8 cellular contexts compared by ENCODE assay signal in genomic region chr1:244450597-244451538, GRCh38. TPM values are rescaled to one million over a fixed set of nuclear protein-coding genes. Genes with fewer than 3 reads are reported as not detected.
DNase-seq lines count a peak whose midpoint lies in the region; ATAC-seq, FAIRE-seq and TF ChIP-seq lines count a peak whose summit lies in the region.

No MANE protein-coding gene starts in this region.

- H3K4me1 ChIP-seq in endothelial cell of umbilical vein (ENCODE audit: control insufficient read depth, extremely low read depth, insufficient read depth, low read length) (peaks cover 52% of the 10 kb centered on the region), mononuclear cell (ENCODE audit: insufficient read depth, low read length) (peaks cover 16% of the 10 kb centered on the region)

- TSS peak; percentile 60 for BruUV-seq in endothelial cell of umbilical vein (replicated peaks; lab: Mats Ljungman, UMichigan)

- H3K4me3 ChIP-seq in endothelial cell of umbilical vein (replicated peaks in 1 of 3; ENCODE audit: insufficient read depth in 1 of 3, low read depth in 1 of 3, low read length in 3 of 3) = peak overlapping the region; percentile 92 to 96 (median 94)
- peak overlapping the region; percentile 92 for H3K4me3 ChIP-seq in mononuclear cell (ENCODE audit: low read length)

- POLR2A ChIA-PET in endothelial cell of umbilical vein (lab: Charles Lee) = no interaction called here

- H3K27me3 ChIP-seq in endothelial cell of umbilical vein (ENCODE audit: control insufficient read depth in 2 of 2, insufficient read depth in 2 of 2, low read length in 2 of 2) (no peaks in the 10 kb centered on the region), mononuclear cell (ENCODE audit: insufficient read depth, low read length) (no peaks in the 10 kb centered on the region)

- dilution Hi-C loops in endothelial cell of umbilical vein (cut with MboI; ENCODE audit: extremely low pct_ligation_motif_present, low sequenced_read_pairs) = no loop called here

- H3K9me3 Mint-ChIP-seq in stimulated activated memory B cell treated with anti-CD40 and anti-IgM and Interleukin-4, amounts not matched to agents 10 μg/mL and 1 μg/mL and 100 μg/mL, for 72 hours = no peaks in the 10 kb centered on the region

- H3K79me2 ChIP-seq in endothelial cell of umbilical vein (ENCODE audit: control insufficient read depth, insufficient read depth, low read length) = peaks cover 58% of the 10 kb centered on the region

- CTCF ChIA-PET in endothelial cell of umbilical vein (lab: Charles Lee) = interaction anchor here (0.7 to 2.9 kb wide), 2 partner anchors 37 to 151 kb away, joined by 3 to 11 read pairs; no protein-coding TSS in a partner anchor

- H3K9me3 ChIP-seq in endothelial cell of umbilical vein (replicated peaks; ENCODE audit: control insufficient read depth, insufficient read depth, low read length) (no peaks in the 10 kb centered on the region), mononuclear cell (ENCODE audit: low read depth, low read length) (no peaks in the 10 kb centered on the region)

- H3K36me3 Mint-ChIP-seq in stimulated activated memory B cell treated with anti-CD40 and anti-IgM and Interleukin-4, amounts not matched to agents 10 μg/mL and 1 μg/mL and 100 μg/mL, for 72 hours = peaks cover 10% of the 10 kb centered on the region

- H3K27me3 Mint-ChIP-seq in stimulated activated memory B cell treated with anti-CD40 and anti-IgM and Interleukin-4, amounts not matched to agents 10 μg/mL and 1 μg/mL and 100 μg/mL, for 72 hours = no peaks in the 10 kb centered on the region

- H3K4me3 Mint-ChIP-seq in stimulated activated memory B cell treated with anti-CD40 and anti-IgM and Interleukin-4, amounts not matched to agents 10 μg/mL and 1 μg/mL and 100 μg/mL, for 72 hours = peak overlapping the region; percentile 77

- peak; percentile 44 for TF ChIP-seq POLR2A in endothelial cell of umbilical vein (IDR thresholded peaks at IDR 0.05; ENCODE audit: low read depth, low read length)

- H3K4me1 Mint-ChIP-seq in stimulated activated memory B cell treated with anti-CD40 and anti-IgM and Interleukin-4, amounts not matched to agents 10 μg/mL and 1 μg/mL and 100 μg/mL, for 72 hours = peaks cover 44% of the 10 kb centered on the region

- H3K36me3 ChIP-seq in endothelial cell of umbilical vein (ENCODE audit: control insufficient read depth in 2 of 2, extremely low read depth in 1 of 2, insufficient read depth in 2 of 2, low read length in 2 of 2) = no peaks in the 10 kb centered on the region

- peak; percentile 55 for FAIRE-seq in endothelial cell of umbilical vein (lab: Jason Lieb, UNC)

- H3K27ac Mint-ChIP-seq in stimulated activated memory B cell treated with anti-CD40 and anti-IgM and Interleukin-4, amounts not matched to agents 10 μg/mL and 1 μg/mL and 100 μg/mL, for 72 hours = peak overlapping the region; percentile 78

- TF ChIP-seq CTCF in endothelial cell of umbilical vein (IDR thresholded peaks at IDR 0.05; ENCODE audit: extremely low read depth in 1 of 2, insufficient read depth in 1 of 2, low read depth in 1 of 2, low read length in 2 of 2) = no peak

- DNase-seq in NCI-H345 (lab: John Stamatoyannopoulos, UW) (peak; percentile 52), NCI-H345 treated with DMSO at 0.1 percent for 48 hours (lab: John Stamatoyannopoulos, UW; ENCODE audit: unreplicated experiment) (no peak), NCI-H748 (lab: John Stamatoyannopoulos, UW; ENCODE audit: unreplicated experiment) (peak; percentile 46), endothelial cell of umbilical vein (ENCODE audit: low read depth, low spot score) (peak; percentile 70)
- DNase-seq in activated CD8-positive, alpha-beta memory T cell treated with anti-CD3 and anti-CD28 coated beads, Interleukin-2, amount 50 U/mL, for 48 hours = peak; percentile 81

- peak overlapping the region; percentile 95 for H3K4me2 ChIP-seq in endothelial cell of umbilical vein (ENCODE audit: insufficient read depth, low read length)

- H3K27ac ChIP-seq in endothelial cell of umbilical vein (ENCODE audit: insufficient read depth, low read depth, low read length) = peak overlapping the region; percentile 77

- ATAC-seq in HG02885 (IDR thresholded peaks at IDR 0.05; ENCODE audit: poor library complexity, unreplicated experiment) = peak; percentile 21
- ATAC-seq in stimulated activated memory B cell treated with anti-CD40 and anti-IgM and Interleukin-4, amounts not matched to agents 10 μg/mL and 1 μg/mL and 100 μg/mL, for 72 hours = peak; percentile 29

- no peaks in the 10 kb centered on the region for H3K9me1 ChIP-seq in endothelial cell of umbilical vein (replicated peaks; ENCODE audit: control insufficient read depth, extremely low read depth, insufficient read depth, low read length)

- H4K20me1 ChIP-seq in endothelial cell of umbilical vein (replicated peaks; ENCODE audit: control insufficient read depth, extremely low read depth, insufficient read depth, low read length) = no peaks in the 10 kb centered on the region

- intact Hi-C loops in endothelial cell of umbilical vein (cut with micrococcal nuclease) = loop anchor here (1.0 to 10.0 kb wide), 10 partner anchors 98 to 1106 kb away; partner anchors contain the start of gene COX20

- H2AFZ ChIP-seq in endothelial cell of umbilical vein (ENCODE audit: low read depth, low read length) = peak overlapping the region; percentile 60

- peak overlapping the region; percentile 95 for H3K9ac ChIP-seq in endothelial cell of umbilical vein (replicated peaks; ENCODE audit: extremely low read depth, insufficient read depth, low read length)

TF ChIP-seq in endothelial cell of umbilical vein, 7 proteins besides CTCF, POLR2A, EP300 and RAD21:
- TF ChIP-seq MAX (IDR thresholded peaks at IDR 0.05; ENCODE audit: insufficient read depth, insufficient read length) (peak; percentile 85), FOS (IDR thresholded peaks at IDR 0.05; ENCODE audit: borderline replicate concordance, insufficient read depth, low read length) (no peak), POLR2AphosphoS5 (IDR thresholded peaks at IDR 0.05; ENCODE audit: insufficient read depth, low read depth, low read length) (peak; percentile 39)
TF ChIP-seq in endothelial cell of umbilical vein: peak in this region for 2.

RNA-seq across cellular contexts. Expression of gene ADSS2, which starts 0.8 kb away (rescaled TPM):
- total RNA-seq in endothelial cell of umbilical vein (82.8 and 90.6 TPM in 2 replicates), mononuclear cell (40.6 TPM)
- polyA plus RNA-seq in endothelial cell of umbilical vein = 24.9 and 35.5 TPM in 2 replicates
- polyA plus RNA-seq in endothelial cell of umbilical vein (2011; cell fraction: cytosol; rRNA removed) = 47.5 and 49.3 TPM in 2 replicates
- 52.7 and 75.7 TPM in 2 replicates for polyA plus RNA-seq in endothelial cell of umbilical vein (2011; cell fraction: nucleus; rRNA removed)
- 81.7 and 91.2 TPM in 2 replicates for polyA plus RNA-seq in endothelial cell of umbilical vein (2012)
- polyA minus RNA-seq in endothelial cell of umbilical vein = 30.1 and 32.2 TPM in 2 replicates
- 26.4 TPM for polyA minus RNA-seq in endothelial cell of umbilical vein (2011; cell fraction: cytosol; rRNA and poly(A)+ RNA removed)
- 54.7 and 75.4 TPM in 2 replicates for polyA minus RNA-seq in endothelial cell of umbilical vein (2011; cell fraction: nucleus; rRNA and poly(A)+ RNA removed)

RNA-seq across cellular contexts. Expression of gene CATSPERE, which starts 10.2 kb away (rescaled TPM):
- total RNA-seq in endothelial cell of umbilical vein (0.72 and 1.9 TPM in 2 replicates), mononuclear cell (0.94 TPM)
- polyA plus RNA-seq in endothelial cell of umbilical vein = 0.41 and 0.61 TPM in 2 replicates
- polyA plus RNA-seq in endothelial cell of umbilical vein (2011; cell fraction: cytosol; rRNA removed) = 0.27 and 0.30 TPM in 2 replicates
- 5.3 and 7.0 TPM in 2 replicates for polyA plus RNA-seq in endothelial cell of umbilical vein (2011; cell fraction: nucleus; rRNA removed)
- 0.30 and 0.58 TPM in 2 replicates for polyA plus RNA-seq in endothelial cell of umbilical vein (2012)
- polyA minus RNA-seq in endothelial cell of umbilical vein = 3.6 and 3.8 TPM in 2 replicates
- 0.31 TPM for polyA minus RNA-seq in endothelial cell of umbilical vein (2011; cell fraction: cytosol; rRNA and poly(A)+ RNA removed)
- 6.0 and 9.2 TPM in 2 replicates for polyA minus RNA-seq in endothelial cell of umbilical vein (2011; cell fraction: nucleus; rRNA and poly(A)+ RNA removed)
